Comparison of ENCODE assay signal across 27 cellular contexts in the genomic region with DNA sequence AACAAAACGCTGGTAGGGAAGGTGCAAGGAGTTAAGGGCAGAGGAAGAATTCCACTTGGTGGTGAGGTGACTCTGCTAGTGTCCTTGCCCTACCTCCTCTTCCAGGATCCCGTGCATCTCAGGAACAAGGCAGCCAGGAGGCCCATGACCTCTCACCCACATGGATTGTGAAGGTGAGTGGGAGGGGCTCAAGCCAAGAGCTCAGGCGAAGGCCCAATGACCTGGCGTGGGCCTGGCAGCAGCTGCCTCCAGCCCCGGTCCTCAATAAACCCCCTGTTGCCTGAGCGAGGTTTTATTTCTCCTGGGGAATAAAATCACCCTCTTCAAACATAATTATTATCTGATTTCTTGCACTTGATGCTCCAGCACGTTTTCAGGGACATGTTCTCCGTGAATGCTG. TPM values are rescaled to one million over a fixed set of nuclear protein-coding genes. Genes with fewer than 3 reads are reported as not detected.
DNase-seq lines count a peak whose midpoint lies in the region; ATAC-seq and TF ChIP-seq lines count a peak whose summit lies in the region.
"Had no signal": no experiment of that assay in that cellular context is flagged by ENCODE, and none has a peak within 500 bp of the region (broad histone marks: within the 10 kb centered on the region; RNA-seq: fewer than 3 reads in every experiment).

No MANE protein-coding gene starts in this region.

- H3K4me3 ChIP-seq in endodermal cell (ENCODE audit: low read length): no peak overlapping the region
- H3K4me3 ChIP-seq in upper lobe of left lung: no peak overlapping the region
- H3K4me3 ChIP-seq: GM12878 had no signal

- H3K27ac ChIP-seq in endodermal cell (ENCODE audit: low read depth, low read length): no peak overlapping the region
- H3K27ac ChIP-seq in upper lobe of left lung: no peak overlapping the region
- H3K27ac ChIP-seq: 22Rv1 had no signal

- H3K36me3 Mint-ChIP-seq in endodermal cell (ENCODE audit: low read depth) (peaks cover 22% of the 10 kb centered on the region), nephron (ENCODE audit: low read depth) (no peaks in the 10 kb centered on the region)
- H3K36me3 Mint-ChIP-seq: CD14-positive monocyte; CD8-positive, alpha-beta memory T cell had no signal

- H3K36me3 ChIP-seq in endodermal cell (ENCODE audit: control insufficient read depth, insufficient read depth, low read length) (peaks cover 16% of the 10 kb centered on the region), upper lobe of left lung (no peaks in the 10 kb centered on the region)
- H3K36me3 ChIP-seq: BE2C had no signal

- peak; percentile 16 for DNase-seq in NCI-H748 (lab: John Stamatoyannopoulos, UW; ENCODE audit: unreplicated experiment)
- DNase-seq in NCI-H748 treated with DMSO at 0.1 percent for 48 hours (lab: John Stamatoyannopoulos, UW): no peak
- DNase-seq in endodermal cell: peak; percentile 57
- no peak for DNase-seq in AG20443 (ENCODE audit: low spot score)
- DNase-seq in upper lobe of left lung: no peak
- DNase-seq: BE2C; CD8-positive, alpha-beta memory T cell; DMS 273 treated with DMSO at 0.1 percent for 48 hours; DMS79; EL; GDM1; Karpas-422; NCI-H1092; NCI-H1417 treated with DMSO at 0.1 percent for 48 hours; NCI-H1694 treated with DMSO at 0.1 percent for 48 hours; NCI-H2081; NCI-H524 treated with DMSO at 0.1 percent for 48 hours; SHP77 treated with DMSO at 0.1 percent for 48 hours had no signal

- H3K9me3 Mint-ChIP-seq in endodermal cell (no peaks in the 10 kb centered on the region), nephron (no peaks in the 10 kb centered on the region)

- no peak for TF ChIP-seq EP300 in upper lobe of left lung (IDR thresholded peaks at IDR 0.05)

- no peak overlapping the region for H3K4me3 Mint-ChIP-seq in endodermal cell
- no peak overlapping the region for H3K4me3 Mint-ChIP-seq in nephron
- H3K4me3 Mint-ChIP-seq: CD14-positive monocyte; CD8-positive, alpha-beta memory T cell had no signal

- H3K27me3 ChIP-seq in endodermal cell (ENCODE audit: control insufficient read depth, insufficient read depth, low read length, poor library complexity, severe bottlenecking) (no peaks in the 10 kb centered on the region), upper lobe of left lung (no peaks in the 10 kb centered on the region)
- H3K27me3 ChIP-seq: BE2C had no signal

- H3K27ac Mint-ChIP-seq in endodermal cell (peak overlapping the region; percentile 69), nephron (peak overlapping the region; percentile 72 to 93 (median 73))
- H3K27ac Mint-ChIP-seq: CD14-positive monocyte; CD8-positive, alpha-beta memory T cell had no signal

- H3K9me3 ChIP-seq in endodermal cell (ENCODE audit: control insufficient read depth, low read length) (no peaks in the 10 kb centered on the region), upper lobe of left lung (no peaks in the 10 kb centered on the region)
- H3K9me3 ChIP-seq: BE2C had no signal

- TF ChIP-seq CTCF in endodermal cell (conservative IDR thresholded peaks at IDR 0.05) (no peak), nephron (IDR thresholded peaks at IDR 0.05; ENCODE audit: unreplicated experiment in 3 of 3) (no peak), upper lobe of left lung (IDR thresholded peaks at IDR 0.05) (no peak)

- H3K4me1 ChIP-seq in endodermal cell (ENCODE audit: control insufficient read depth, insufficient read depth, low read length): peaks cover 17% of the 10 kb centered on the region
- no peaks in the 10 kb centered on the region for H3K4me1 ChIP-seq in upper lobe of left lung
- H3K4me1 ChIP-seq: BE2C had no signal

- no peak for TF ChIP-seq POLR2A in upper lobe of left lung (IDR thresholded peaks at IDR 0.05)

- no peak overlapping the region for H3K9ac ChIP-seq in endodermal cell (ENCODE audit: extremely low read depth, low read length, poor library complexity, severe bottlenecking)

- ATAC-seq in GM18861 (IDR thresholded peaks at IDR 0.05; ENCODE audit: unreplicated experiment): no peak
- no peak for ATAC-seq in HG03432 (IDR thresholded peaks at IDR 0.05; ENCODE audit: unreplicated experiment)
- no peak for ATAC-seq in upper lobe of left lung (ENCODE audit: low FRiP score in 2 of 2)
- ATAC-seq: GM12878, HepG2, Panc1 had no signal

- H3K27me3 Mint-ChIP-seq in endodermal cell (ENCODE audit: insufficient read depth) (no peaks in the 10 kb centered on the region), nephron (ENCODE audit: low read depth) (peaks cover 5% of the 10 kb centered on the region)
- H3K27me3 Mint-ChIP-seq: CD8-positive, alpha-beta memory T cell had no signal

- 91 to 100% methylated on average over 4 to 8 of the region's 8 CpGs for WGBS in endodermal cell (ENCODE audit: insufficient coverage in 1 of 2, insufficient read length in 1 of 2), 2 experiments
- WGBS in upper lobe of left lung, 2 donors: 67 to 74% methylated on average over 8 of the region's 8 CpGs

- H3K4me1 Mint-ChIP-seq in endodermal cell (peaks cover 54% of the 10 kb centered on the region), nephron (peaks cover 36% of the 10 kb centered on the region)
- H3K4me1 Mint-ChIP-seq: CD14-positive monocyte; CD8-positive, alpha-beta memory T cell had no signal

RNA-seq across cellular contexts. Expression of a gene that starts 28.2 kb away (rescaled TPM):
- 100 to 1,000 TPM; 198 to 316 TPM for total RNA-seq in endodermal cell
- polyA plus RNA-seq in endodermal cell (2013, experiment 1 of 2): 85.5 TPM
- 87.7 TPM for polyA plus RNA-seq in endodermal cell (2013, experiment 2 of 2)
- total RNA-seq in upper lobe of left lung: 1 to 10 TPM in 5 of 6 donors, under 1 TPM in 1; 0.89 to 3.1 (median 1.5) TPM
- total RNA-seq: CD8-positive, alpha-beta memory T cell; OCI-LY7 had no signal
- polyA plus RNA-seq: CD14-positive monocyte; CD8-positive, alpha-beta memory T cell had no signal

Comparison
In these comparisons a context has a peak if more than half of its experiments do, and no peak if none do; other contexts are left out.
1. DNase-seq: peak in NCI-H748 (single experiment) and endodermal cell (single experiment); none in NCI-H748 treated with DMSO at 0.1 percent for 48 hours (single experiment), AG20443 (single experiment) and upper lobe of left lung (0 of 2).
2. RNA of a gene that starts 28.2 kb away (total RNA-seq): 198 to 316 TPM in endodermal cell; 0.89 to 3.1 TPM in upper lobe of left lung; every median in the first group is over 10 times any median in the second.